ENCODE assay signal across 23 cellular contexts in genomic region chr10:66746246-66746645, GRCh38.
"Had no signal": no experiment of that assay in that cellular context is flagged by ENCODE, and none has a peak within 500 bp of the region (broad histone marks: within the 10 kb centered on the region; RNA-seq: fewer than 3 reads in every experiment).

No MANE protein-coding gene starts in this region.

- H3K4me1 Mint-ChIP-seq: endodermal cell, nephron had no signal

- DNase-seq: activated CD4-positive, alpha-beta T cell treated with anti-CD3 and anti-CD28 coated beads for 4 hours; activated CD4-positive, alpha-beta T cell treated with anti-CD3 and anti-CD28 coated beads, Interleukin-2, amount 50 U/mL, for 4 hours; activated naive CD4-positive, alpha-beta T cell; activated T-cell treated with anti-CD3 and anti-CD28 coated beads for 4 hours; activated T-cell treated with anti-CD3 and anti-CD28 coated beads, Interleukin-2, amount 50 U/mL, for 72 hours; aorta; brain microvascular endothelial cell; caudate nucleus; endodermal cell; glutamatergic neuron; islet precursor cell; left colon; posterior cingulate gyrus; right cardiac atrium; stimulated activated CD4-positive, alpha-beta T cell treated with anti-CD3 and anti-CD28 coated beads, Interleukin-2, amount 100 ng/mL, for 48 hours; stimulated activated naive CD8-positive, alpha-beta T cell treated with anti-CD3 and anti-CD28 coated beads, Interleukin-15, Interleukin-2, amounts not matched to agents 100 U/mL and 50 U/mL, for 24 hours; testis; transverse colon had no signal

- H3K27ac Mint-ChIP-seq: activated naive CD4-positive, alpha-beta T cell treated with anti-CD3 and anti-CD28 coated beads, Interleukin-2, amount 50 U/mL, for 72 hours; activated T-cell treated with anti-CD3 and anti-CD28 coated beads, Interleukin-2, amount 50 U/mL, for 72 hours; endodermal cell; nephron had no signal

- FAIRE-seq: frontal cortex, TTC549 had no signal

- H3K4me3 ChIP-seq: testis, transverse colon had no signal

- H3K36me3 ChIP-seq: brain microvascular endothelial cell, transverse colon had no signal

- H3K27me3 ChIP-seq: brain microvascular endothelial cell, testis, transverse colon had no signal

- H3K27ac ChIP-seq: testis, transverse colon, VCaP had no signal

- H3K4me1 ChIP-seq: testis, transverse colon had no signal

- H3K9me3 ChIP-seq: testis, transverse colon had no signal

- H3K4me3 Mint-ChIP-seq: activated T-cell treated with anti-CD3 and anti-CD28 coated beads, Interleukin-2, amount 50 U/mL, for 72 hours; endodermal cell; nephron had no signal
